In genomic region chr16:3134338-3135119, GRCh38 we compare ENCODE assay signal across 8 cellular contexts. TPM values are rescaled to one million over a fixed set of nuclear protein-coding genes. Genes with fewer than 3 reads are reported as not detected.
DNase-seq lines count a peak whose midpoint lies in the region; ATAC-seq, FAIRE-seq and TF ChIP-seq lines count a peak whose summit lies in the region.

A gene with protein sequence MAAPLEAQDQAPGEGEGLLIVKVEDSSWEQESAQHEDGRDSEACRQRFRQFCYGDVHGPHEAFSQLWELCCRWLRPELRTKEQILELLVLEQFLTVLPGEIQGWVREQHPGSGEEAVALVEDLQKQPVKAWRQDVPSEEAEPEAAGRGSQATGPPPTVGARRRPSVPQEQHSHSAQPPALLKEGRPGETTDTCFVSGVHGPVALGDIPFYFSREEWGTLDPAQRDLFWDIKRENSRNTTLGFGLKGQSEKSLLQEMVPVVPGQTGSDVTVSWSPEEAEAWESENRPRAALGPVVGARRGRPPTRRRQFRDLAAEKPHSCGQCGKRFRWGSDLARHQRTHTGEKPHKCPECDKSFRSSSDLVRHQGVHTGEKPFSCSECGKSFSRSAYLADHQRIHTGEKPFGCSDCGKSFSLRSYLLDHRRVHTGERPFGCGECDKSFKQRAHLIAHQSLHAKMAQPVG (plus strand): TSS chr16:3135029. CDS start chr16:3137281, 2,252 bp downstream.

- no peak for TF ChIP-seq EP300 in H1 (IDR thresholded peaks at IDR 0.05; ENCODE audit: borderline replicate concordance in 1 of 2, low read depth in 2 of 2, low read length in 2 of 2)

- TF ChIP-seq CTCF in H1 (IDR thresholded peaks at IDR 0.05; ENCODE audit: control extremely low read depth in 1 of 3, insufficient read depth in 1 of 3, low read depth in 1 of 3, low read length in 3 of 3), result no peak

- no peak within 1 kb of the TSS for H3K4ac ChIP-seq in H1 (replicated peaks; ENCODE audit: insufficient read length, low read depth, low read length)
- peak within 1 kb of the TSS; percentile 71 to 95 for H3K4ac ChIP-seq in mesenchymal stem cell (ENCODE audit: low read depth in 1 of 2, low read length in 2 of 2)

- H3K27me3 ChIP-seq in H1 (replicated peaks in 1 of 4; ENCODE audit: control insufficient read depth in 3 of 4, extremely low read depth in 1 of 4, insufficient read depth in 3 of 4, low read length in 3 of 4), result no peaks in the 10 kb centered on the region
- H3K27me3 ChIP-seq in mesenchymal stem cell (ENCODE audit: control insufficient read depth in 1 of 2, insufficient read depth in 1 of 2, low read length in 2 of 2), result no peaks in the 10 kb centered on the region

- peaks cover 0 to 8% of the 10 kb centered on the region in 2 experiments for H4K20me1 ChIP-seq in H1 (replicated peaks in 1 of 2; ENCODE audit: control insufficient read depth in 1 of 2, insufficient read depth in 2 of 2, low read length in 2 of 2)

- peaks cover 0 to 2% (median 0%) of the 10 kb centered on the region in 4 experiments; a peak in 1 of 7 replicates for H3K4me1 ChIP-seq in H1 (replicated peaks in 1 of 4; ENCODE audit: control insufficient read depth in 3 of 4, insufficient read depth in 4 of 4, low read length in 3 of 4)
- H3K4me1 ChIP-seq in mesenchymal stem cell (ENCODE audit: control insufficient read depth, insufficient read depth, low read depth, low read length), result peaks cover 11% of the 10 kb centered on the region

- H3K18ac ChIP-seq in H1 (ENCODE audit: extremely low read depth, low read length), result peak within 1 kb of the TSS; percentile 96
- H3K18ac ChIP-seq in mesenchymal stem cell (ENCODE audit: low read depth in 1 of 2, low read length in 2 of 2), result peak within 1 kb of the TSS; percentile 94 to 96

- FAIRE-seq in HTR-8/SVneo (lab: Jason Lieb, UNC) (peak; percentile 82), H1 (lab: Jason Lieb, UNC) (peak; percentile 88)

- H2BK120ac ChIP-seq in H1 (replicated peaks; ENCODE audit: low read depth, low read length), result no peak within 1 kb of the TSS
- H2BK120ac ChIP-seq in mesenchymal stem cell (ENCODE audit: low read depth, low read length), result peak within 1 kb of the TSS; percentile 24

- peak within 1 kb of the TSS; percentile 97 for H3K27ac ChIP-seq in H1 (ENCODE audit: low read depth, low read length)
- peak within 1 kb of the TSS; percentile 93 for H3K27ac ChIP-seq in mesenchymal stem cell (ENCODE audit: low read length, poor library complexity, severe bottlenecking)

- H3K4me2 ChIP-seq in H1 (ENCODE audit: insufficient read depth in 1 of 2, low read depth in 2 of 2, low read length in 2 of 2), result peak within 1 kb of the TSS; percentile 86 to 91
- H3K4me2 ChIP-seq in mesenchymal stem cell (ENCODE audit: low read length, poor library complexity, severe bottlenecking), result peak within 1 kb of the TSS; percentile 87

- TF ChIP-seq RAD21 in H1 (IDR thresholded peaks at IDR 0.05 in 1 of 2, conservative IDR thresholded peaks at IDR 0.05 in 1 of 2; ENCODE audit: low read depth in 2 of 2, low read length in 2 of 2), result no peak

- H4K91ac ChIP-seq in H1 (replicated peaks; ENCODE audit: insufficient read length, low read length), result peak within 1 kb of the TSS; percentile 81
- peak within 1 kb of the TSS; percentile 92 for H4K91ac ChIP-seq in mesenchymal stem cell (ENCODE audit: low read length)

- no peak within 1 kb of the TSS for H2BK20ac ChIP-seq in H1 (ENCODE audit: low read length)

- no peak within 1 kb of the TSS for H2BK15ac ChIP-seq in H1 (ENCODE audit: low read length)
- peak within 1 kb of the TSS; percentile 44 for H2BK15ac ChIP-seq in mesenchymal stem cell (ENCODE audit: low read depth, poor library complexity, severe bottlenecking)

- peak within 1 kb of the TSS; percentile 94 for H4K5ac ChIP-seq in H1 (ENCODE audit: insufficient read length, low read depth, low read length)

- DNase-seq in COLO668 (lab: John Stamatoyannopoulos, UW; ENCODE audit: unreplicated experiment) (peak; percentile 95), HTR-8/SVneo (ENCODE audit: insufficient read length, low spot score) (peak; percentile 96), NOMO-1 treated with DMSO at 0.1 percent for 48 hours (lab: John Stamatoyannopoulos, UW; ENCODE audit: unreplicated experiment) (peak; percentile 99), H1 (ENCODE audit: low read depth in 1 of 2, low spot score in 2 of 2) (peak; percentile 88 to 93), mesenchymal stem cell (peak; percentile 99)
- peak; percentile 79 to 91 for DNase-seq in activated CD8-positive, alpha-beta memory T cell treated with anti-CD3 and anti-CD28 coated beads for 4 hours (ENCODE audit: low read depth in 2 of 2)
- DNase-seq in stimulated activated CD8-positive, alpha-beta memory T cell treated with anti-CD3 and anti-CD28 coated beads, Interleukin-12 subunit alpha, Interleukin-12 subunit beta, amount 100 ng/mL, for 24 hours (ENCODE audit: extremely low read depth), result peak; percentile 77

- H3K23me2 ChIP-seq in H1 (ENCODE audit: low read depth, low read length), result peaks cover 7% of the 10 kb centered on the region

- peak within 1 kb of the TSS; percentile 97 for H3K56ac ChIP-seq in H1 (replicated peaks; ENCODE audit: insufficient read length, low read depth, low read length)

- H3K23ac ChIP-seq in H1 (ENCODE audit: insufficient read length), result no peak within 1 kb of the TSS
- H3K23ac ChIP-seq in mesenchymal stem cell (ENCODE audit: low read length in 2 of 2), result peak within 1 kb of the TSS in 1 of 2 experiments; percentile 87

- peaks cover 7 to 19% of the 10 kb centered on the region in 2 experiments for H3K79me2 ChIP-seq in H1 (ENCODE audit: control insufficient read depth in 1 of 2, insufficient read depth in 2 of 2, low read length in 2 of 2)

- peak; percentile 71 for ATAC-seq in GM21367 (IDR thresholded peaks at IDR 0.05; ENCODE audit: unreplicated experiment)

- H2AFZ ChIP-seq in H1 (ENCODE audit: low read length) (peak within 1 kb of the TSS; percentile 60), mesenchymal stem cell (ENCODE audit: low read depth, low read length) (peak within 1 kb of the TSS; percentile 96)

- TF ChIP-seq POLR2A in H1 (IDR thresholded peaks at IDR 0.05; ENCODE audit: control extremely low read depth in 1 of 2, low read depth in 2 of 2, low read length in 2 of 2), result peak in 1 of 2 experiments; percentile 92; a peak in 2 of 3 replicates

- no peaks in the 10 kb centered on the region for H3K9me3 ChIP-seq in H1 (ENCODE audit: insufficient read depth in 2 of 2, low read depth in 1 of 2, low read length in 1 of 2)
- no peaks in the 10 kb centered on the region for H3K9me3 ChIP-seq in mesenchymal stem cell (ENCODE audit: control insufficient read depth, low read length)

- H2BK12ac ChIP-seq in H1 (ENCODE audit: low read depth, low read length), result no peak within 1 kb of the TSS
- H2BK12ac ChIP-seq in mesenchymal stem cell (ENCODE audit: low read length in 2 of 2), result peak within 1 kb of the TSS in 1 of 2 experiments; percentile 24

- CTCF ChIA-PET in H1 (lab: Charles Lee; ENCODE audit: partially characterized antibody), result interaction anchor here (0.6 to 17.4 kb wide), 11 partner anchors 8 to 1144 kb away, joined by 3 to 619 read pairs (median 6); partner anchors contain the start of genes ZNF205 and ZSCAN10

- peak within 1 kb of the TSS; percentile 100 for H4K8ac ChIP-seq in H1 (ENCODE audit: extremely low read depth, insufficient read depth, low read length)
- H4K8ac ChIP-seq in mesenchymal stem cell (ENCODE audit: low read length), result peak within 1 kb of the TSS; percentile 69

- H2AK5ac ChIP-seq in H1 (ENCODE audit: low read depth, low read length) (peak within 1 kb of the TSS; percentile 53; the same call in 1 of the 2 replicates), mesenchymal stem cell (ENCODE audit: low read length, severe bottlenecking) (peak within 1 kb of the TSS; percentile 72)

- 2% methylated on average over 42 of the region's 62 CpGs; no CpG with 5 or more reads in 1 of the 2 experiments for WGBS in H1 (ENCODE audit: extremely low coverage in 1 of 2, insufficient coverage in 1 of 2, insufficient read length in 1 of 2, insufficient replicate concordance in 2 of 2, low coverage in 1 of 2, low lambda C conversion rate in 2 of 2, missing lambda C conversion rate in 1 of 2), 2 experiments
- under 1% methylated on average over 45 of the region's 62 CpGs for WGBS in mesenchymal stem cell

- peak within 1 kb of the TSS; percentile 86 to 96 (median 90) for H3K4me3 ChIP-seq in H1 (ENCODE audit: extremely low read depth in 1 of 4, insufficient read depth in 2 of 4, low read depth in 3 of 4, low read length in 4 of 4)
- peak within 1 kb of the TSS; percentile 98 to 100 for H3K4me3 ChIP-seq in mesenchymal stem cell (ENCODE audit: insufficient read depth in 1 of 2, low read depth in 1 of 2, low read length in 2 of 2)

- H3K9ac ChIP-seq in H1 (replicated peaks in 1 of 4; ENCODE audit: extremely low read depth in 1 of 4, low read depth in 3 of 4, low read length in 3 of 4) (peak within 1 kb of the TSS; percentile 95 to 99 (median 98)), mesenchymal stem cell (ENCODE audit: low read length) (peak within 1 kb of the TSS; percentile 96)

- POLR2A ChIA-PET in H1 (lab: Charles Lee; ENCODE audit: partially characterized antibody), result interaction anchor here (0.6 to 3.1 kb wide), 33 partner anchors 9 to 146 kb away, joined by 3 to 43 read pairs (median 4); partner anchors contain the start of genes CLDN9, TNFRSF12A and ZSCAN10

- H3K36me3 ChIP-seq in H1 (ENCODE audit: control insufficient read depth in 2 of 4, insufficient read depth in 4 of 4, low read length in 3 of 4), result no peaks in the 10 kb centered on the region; a peak in 1 of 8 replicates
- peaks cover 38 to 41% of the 10 kb centered on the region in 2 experiments for H3K36me3 ChIP-seq in mesenchymal stem cell (ENCODE audit: control insufficient read depth in 1 of 2, insufficient read depth in 2 of 2, low read depth in 1 of 2, low read length in 2 of 2)

- H3K79me1 ChIP-seq in H1 (ENCODE audit: low read depth, low read length), result no peaks in the 10 kb centered on the region; the same call in 1 of the 2 replicates
- peaks cover 14% of the 10 kb centered on the region for H3K79me1 ChIP-seq in mesenchymal stem cell (replicated peaks; ENCODE audit: low read length, poor library complexity, severe bottlenecking)

- peak within 1 kb of the TSS; percentile 95 for H2BK5ac ChIP-seq in H1 (ENCODE audit: low read depth, low read length)
- H2BK5ac ChIP-seq in mesenchymal stem cell (ENCODE audit: low read depth, low read length, poor library complexity, severe bottlenecking), result peak within 1 kb of the TSS; percentile 40

- no peak within 1 kb of the TSS for H3K14ac ChIP-seq in H1 (ENCODE audit: insufficient read length)
- H3K14ac ChIP-seq in mesenchymal stem cell (ENCODE audit: low read length in 2 of 2), result peak within 1 kb of the TSS; percentile 18 to 86

RNA-seq across cellular contexts. Expression of the gene that starts here (rescaled TPM):
- total RNA-seq in H1 (2021; fragmentation: NEBNext Ultra II Directional; extraction: Animal tissue kit (Norgen Biotek cat#: 25700)), result 6.9 and 7.3 TPM in 2 replicates
- polyA plus RNA-seq in H1 (2011; rRNA removed), result 1.6 and 3.8 TPM in 2 replicates
- 1.6 TPM for polyA plus RNA-seq in H1 (2011; cell fraction: cytosol; rRNA removed)
- polyA plus RNA-seq in H1 (2011; cell fraction: nucleus; rRNA removed), result 3.9 TPM
- polyA plus RNA-seq in H1 (2012, experiment 1 of 2), result 6.0 to 8.4 TPM (median 8.4 TPM) in 4 replicates
- polyA plus RNA-seq in H1 (2012, experiment 2 of 2), result 7.1 TPM
- polyA plus RNA-seq in H1 (2013, experiment 1 of 2), result 6.2 TPM
- 6.1 TPM for polyA plus RNA-seq in H1 (2013, experiment 2 of 2)
- polyA minus RNA-seq in H1 (2011; rRNA and poly(A)+ RNA removed), result 1.2 and 1.4 TPM in 2 replicates
- polyA minus RNA-seq in H1 (2011; cell fraction: cytosol; rRNA and poly(A)+ RNA removed), result 4.2 TPM
- 3.9 TPM for polyA minus RNA-seq in H1 (2011; cell fraction: nucleus; rRNA and poly(A)+ RNA removed)
- 6.1 TPM for polyA plus RNA-seq in mesenchymal stem cell (2013, experiment 1 of 2)
- polyA plus RNA-seq in mesenchymal stem cell (2013, experiment 2 of 2), result 5.7 TPM

Comparison
In these comparisons a context has a peak if more than half of its experiments do, and no peak if none do; other contexts are left out.
1. Peak in every context shown above with its lines: DNase-seq, ATAC-seq, H3K4me3 ChIP-seq and H3K27ac ChIP-seq.